Comparison of ENCODE assay signal across 23 cellular contexts in genomic region chr7:15647309-15647708, GRCh38. TPM values are rescaled to one million over a fixed set of nuclear protein-coding genes. Genes with fewer than 3 reads are reported as not detected.
DNase-seq lines count a peak whose midpoint lies in the region; ATAC-seq and TF ChIP-seq lines count a peak whose summit lies in the region.
"Had no signal": no experiment of that assay in that cellular context is flagged by ENCODE, and none has a peak within 500 bp of the region (broad histone marks: within the 10 kb centered on the region; RNA-seq: fewer than 3 reads in every experiment).

No MANE protein-coding gene starts in this region.

- no peak for ATAC-seq in GM19324 (IDR thresholded peaks at IDR 0.05; ENCODE audit: low FRiP score, unreplicated experiment)
- ATAC-seq in HG03457 (IDR thresholded peaks at IDR 0.05; ENCODE audit: unreplicated experiment) = no peak
- ATAC-seq: A549; CD8-positive, alpha-beta T cell; GM12878; GM23338; HCT116 had no signal

- peak overlapping the region; percentile 72 for H3K27ac ChIP-seq in A673 (ENCODE audit: low read depth, low read length, poor library complexity, severe bottlenecking)
- H3K27ac ChIP-seq: A549, BLaER1, C4-2B had no signal

- H3K36me3 Mint-ChIP-seq in chondrocyte (ENCODE audit: low read depth) (peaks cover 1% of the 10 kb centered on the region), osteocyte (ENCODE audit: unreplicated experiment) (peaks cover 8% of the 10 kb centered on the region)
- H3K36me3 Mint-ChIP-seq: CD4-positive, CD25-positive, alpha-beta regulatory T cell; CD8-positive, alpha-beta T cell had no signal

- BruUV-seq in A673 (replicated peaks; lab: Mats Ljungman, UMichigan) = no TSS peak

- H3K27me3 Mint-ChIP-seq in chondrocyte (ENCODE audit: low read depth) = no peaks in the 10 kb centered on the region
- H3K27me3 Mint-ChIP-seq in osteocyte (ENCODE audit: unreplicated experiment) = no peaks in the 10 kb centered on the region
- H3K27me3 Mint-ChIP-seq: B cell; CD4-positive, CD25-positive, alpha-beta regulatory T cell had no signal

- no peaks in the 10 kb centered on the region for H3K27me3 ChIP-seq in A673 (replicated peaks; ENCODE audit: insufficient read depth, low read depth, low read length, poor library complexity)
- H3K27me3 ChIP-seq: BLaER1 had no signal

- CTCF ChIA-PET in A673 (lab: Charles Lee) = no interaction called here

- no peak overlapping the region for H3K4me3 ChIP-seq in A673 (ENCODE audit: low read depth, low read length, poor library complexity, severe bottlenecking)
- H3K4me3 ChIP-seq: A549, BLaER1, GM12878, GM23338 had no signal

- no peak for TF ChIP-seq CTCF in A673 (conservative IDR thresholded peaks at IDR 0.05; ENCODE audit: low read depth, low read length)
- TF ChIP-seq CTCF in chondrocyte (IDR thresholded peaks at IDR 0.05) = no peak
- TF ChIP-seq CTCF in osteocyte (IDR thresholded peaks at IDR 0.05) = no peak

- H3K27ac Mint-ChIP-seq in chondrocyte (ENCODE audit: unreplicated experiment) = peak overlapping the region; percentile 13
- H3K27ac Mint-ChIP-seq in osteocyte (ENCODE audit: unreplicated experiment) = peak overlapping the region; percentile 63
- H3K27ac Mint-ChIP-seq: B cell; CD4-positive, CD25-positive, alpha-beta regulatory T cell; CD8-positive, alpha-beta T cell; GM23338; H9 had no signal

- H3K9me3 ChIP-seq in A673 (ENCODE audit: low read depth, low read length, poor library complexity, severe bottlenecking) = no peaks in the 10 kb centered on the region
- H3K9me3 ChIP-seq: A549, BLaER1, Caco-2 had no signal

- POLR2A ChIA-PET in A673 (lab: Charles Lee; ENCODE audit: low non-redundant PET) = no interaction called here

- H3K4me1 Mint-ChIP-seq in chondrocyte (ENCODE audit: low read depth) = peaks cover 73% of the 10 kb centered on the region
- H3K4me1 Mint-ChIP-seq in osteocyte (ENCODE audit: unreplicated experiment) = peaks cover 73% of the 10 kb centered on the region
- H3K4me1 Mint-ChIP-seq: B cell; CD4-positive, CD25-positive, alpha-beta regulatory T cell; H9 had no signal

- H3K4me1 ChIP-seq in A673 (ENCODE audit: insufficient read depth, low read length, poor library complexity, severe bottlenecking) = peaks cover 34% of the 10 kb centered on the region
- H3K4me1 ChIP-seq: A549, Caco-2 had no signal

- H3K4me3 Mint-ChIP-seq in chondrocyte (ENCODE audit: unreplicated experiment) = no peak overlapping the region
- H3K4me3 Mint-ChIP-seq in osteocyte (ENCODE audit: unreplicated experiment) = no peak overlapping the region
- H3K4me3 Mint-ChIP-seq: B cell; CD4-positive, CD25-positive, alpha-beta regulatory T cell; CD8-positive, alpha-beta T cell; GM23338; H9 had no signal

- no peaks in the 10 kb centered on the region for H3K36me3 ChIP-seq in A673 (ENCODE audit: insufficient read depth, low read length, poor library complexity, severe bottlenecking)
- H3K36me3 ChIP-seq: BLaER1 had no signal

- DNase-seq in A673 (ENCODE audit: low spot score) (peak; percentile 94), chondrocyte (ENCODE audit: low spot score) (no peak), osteocyte (ENCODE audit: extremely low spot score, unreplicated experiment) (no peak), HUDEP-2 (lab: John Stamatoyannopoulos, UW; ENCODE audit: unreplicated experiment in 76 of 76) (no peak)
- DNase-seq: 8988T; Caco-2; CD4-positive, CD25-positive, alpha-beta regulatory T cell; CD8-positive, alpha-beta T cell; DMS 273 treated with DMSO at 0.1 percent for 48 hours; DMS79; EL; GDM1; H9 had no signal

- no peak for TF ChIP-seq RAD21 in Ishikawa (IDR thresholded peaks at IDR 0.05; ENCODE audit: low read depth)

- TF ChIP-seq EP300 in Ishikawa (IDR thresholded peaks at IDR 0.05; ENCODE audit: borderline replicate concordance) = no peak

- intact Hi-C loops in A673 (cut with micrococcal nuclease; ENCODE audit: unreplicated experiment) = loop anchor here (10.0 kb wide), 1 partner anchor 177 kb away; no protein-coding TSS in a partner anchor

- peaks cover 7% of the 10 kb centered on the region for H3K9me3 Mint-ChIP-seq in chondrocyte (ENCODE audit: low read depth)
- H3K9me3 Mint-ChIP-seq in osteocyte (ENCODE audit: unreplicated experiment) = peaks cover 3% of the 10 kb centered on the region
- H3K9me3 Mint-ChIP-seq: GM23338, H9 had no signal

TF ChIP-seq in Ishikawa, 13 proteins besides CTCF, POLR2A, EP300 and RAD21:
- TF ChIP-seq CEBPB (IDR thresholded peaks at IDR 0.05) = 0 out of 2 replicates have a peak, but pooled peaks have one; percentile 20
- no peak for TF ChIP-seq USF1 (IDR thresholded peaks at IDR 0.05)

RNA-seq across cellular contexts. Expression of gene MEOX2, which starts 39.2 kb away (rescaled TPM):
- total RNA-seq in A673 (2021) = not detected in 2 replicates
- 8.4 to 20.0 TPM (median 8.9 TPM) in 3 replicates for total RNA-seq in chondrocyte
- 24.5 and 24.8 TPM in 2 replicates for total RNA-seq in osteocyte
- total RNA-seq: B cell; Caco-2; CD4-positive, CD25-positive, alpha-beta regulatory T cell; CD8-positive, alpha-beta T cell; GM12878; H9 had no signal
